ENCODE assay signal across 10 cellular contexts in genomic region chr7:157612009-157612663, GRCh38.
DNase-seq lines count a peak whose midpoint lies in the region; ATAC-seq and TF ChIP-seq lines count a peak whose summit lies in the region.
"Had no signal": no experiment of that assay in that cellular context is flagged by ENCODE, and none has a peak within 500 bp of the region (broad histone marks: within the 10 kb centered on the region; RNA-seq: fewer than 3 reads in every experiment).

No MANE protein-coding gene starts in this region.

- H3K27me3 ChIP-seq in effector memory CD4-positive, alpha-beta T cell (replicated peaks; ENCODE audit: control insufficient read depth, insufficient read depth, low read length, poor library complexity, severe bottlenecking), result no peaks in the 10 kb centered on the region
- H3K27me3 ChIP-seq in rectal smooth muscle tissue (ENCODE audit: control insufficient read depth, insufficient read depth, low read length), result peaks cover 3% of the 10 kb centered on the region
- peaks cover 93% of the 10 kb centered on the region for H3K27me3 ChIP-seq in MM.1S (replicated peaks; ENCODE audit: insufficient read depth, low read length)
- no peaks in the 10 kb centered on the region for H3K27me3 ChIP-seq in smooth muscle cell (ENCODE audit: low read depth)

- no peak for ATAC-seq in HG02973 (IDR thresholded peaks at IDR 0.05; ENCODE audit: unreplicated experiment)

- no peaks in the 10 kb centered on the region for H3K9me2 ChIP-seq in MM.1S (replicated peaks; ENCODE audit: insufficient read depth, low read length)

- H3K27ac ChIP-seq in KOPT-K1 (ENCODE audit: low read depth, low read length, poor library complexity, severe bottlenecking) (peak overlapping the region; percentile 86), rectal smooth muscle tissue (ENCODE audit: low read depth, low read length) (no peak overlapping the region), MM.1S (ENCODE audit: low read length) (no peak overlapping the region), smooth muscle cell (ENCODE audit: low read depth) (no peak overlapping the region)
- H3K27ac ChIP-seq in effector memory CD4-positive, alpha-beta T cell (ENCODE audit: insufficient read depth, low read length, poor library complexity, severe bottlenecking), result peak overlapping the region; percentile 45

- H3K79me2 ChIP-seq in MM.1S (ENCODE audit: low read length) (no peaks in the 10 kb centered on the region), smooth muscle cell (ENCODE audit: low read depth) (no peaks in the 10 kb centered on the region)

- no peak overlapping the region for H3K4me2 ChIP-seq in MM.1S (ENCODE audit: low read depth, low read length)
- no peak overlapping the region for H3K4me2 ChIP-seq in smooth muscle cell

- H3K9me3 ChIP-seq in KOPT-K1 (ENCODE audit: insufficient read depth, low read length, poor library complexity, severe bottlenecking), result no peaks in the 10 kb centered on the region
- H3K9me3 ChIP-seq in effector memory CD4-positive, alpha-beta T cell (ENCODE audit: control insufficient read depth, low read length), result no peaks in the 10 kb centered on the region
- H3K9me3 ChIP-seq in MM.1S (replicated peaks; ENCODE audit: insufficient read depth, low read length), result no peaks in the 10 kb centered on the region
- no peaks in the 10 kb centered on the region for H3K9me3 ChIP-seq in smooth muscle cell (replicated peaks; ENCODE audit: low read depth)

- H3K4me1 ChIP-seq in effector memory CD4-positive, alpha-beta T cell (ENCODE audit: control insufficient read depth, insufficient read depth, low read length, poor library complexity, severe bottlenecking), result peaks cover 10% of the 10 kb centered on the region
- H3K4me1 ChIP-seq in rectal smooth muscle tissue (ENCODE audit: control insufficient read depth, insufficient read depth, low read length) (no peaks in the 10 kb centered on the region), MM.1S (ENCODE audit: low read length) (no peaks in the 10 kb centered on the region), smooth muscle cell (ENCODE audit: low read depth) (no peaks in the 10 kb centered on the region)

- H4K20me1 ChIP-seq in MM.1S (ENCODE audit: insufficient read depth, low read length) (no peaks in the 10 kb centered on the region), smooth muscle cell (ENCODE audit: low read depth) (no peaks in the 10 kb centered on the region)

- TF ChIP-seq CTCF in MM.1S (IDR thresholded peaks at IDR 0.05; ENCODE audit: low read length) (no peak), smooth muscle cell (IDR thresholded peaks at IDR 0.05; ENCODE audit: borderline replicate concordance, insufficient read depth, poor library complexity, severe bottlenecking) (no peak)

- H2AFZ ChIP-seq in MM.1S (ENCODE audit: low read length) (no peak overlapping the region), smooth muscle cell (ENCODE audit: low read depth) (no peak overlapping the region)

- WGBS in smooth muscle cell (ENCODE audit: low lambda C conversion rate), result 90% methylated on average over 33 of the region's 33 CpGs

- H3K9ac ChIP-seq in rectal smooth muscle tissue (ENCODE audit: low read length), result no peak overlapping the region
- no peak overlapping the region for H3K9ac ChIP-seq in MM.1S (ENCODE audit: low read length)
- no peak overlapping the region for H3K9ac ChIP-seq in smooth muscle cell (ENCODE audit: low read depth)

- DNase-seq in COLO668 (lab: John Stamatoyannopoulos, UW; ENCODE audit: unreplicated experiment), result peak; percentile 19
- DNase-seq in effector memory CD4-positive, alpha-beta T cell, result no peak
- DNase-seq in MM.1S, result no peak
- DNase-seq in smooth muscle cell (lab: John Stamatoyannopoulos, UW; ENCODE audit: unreplicated experiment), result no peak
- DNase-seq: DMS79 treated with DMSO at 0.1 percent for 48 hours, kidney glomerular epithelial cell, NCI-H1694 treated with DMSO at 0.1 percent for 48 hours had no signal

- H3K36me3 ChIP-seq in KOPT-K1 (ENCODE audit: insufficient read depth, low read length), result peaks cover 7% of the 10 kb centered on the region; the same call in 1 of the 2 replicates
- H3K36me3 ChIP-seq in effector memory CD4-positive, alpha-beta T cell (ENCODE audit: control insufficient read depth, insufficient read depth, low read length), result no peaks in the 10 kb centered on the region
- H3K36me3 ChIP-seq in rectal smooth muscle tissue (ENCODE audit: control insufficient read depth, insufficient read depth, low read length), result no peaks in the 10 kb centered on the region
- H3K36me3 ChIP-seq in MM.1S (replicated peaks; ENCODE audit: insufficient read depth, low read length), result no peaks in the 10 kb centered on the region
- H3K36me3 ChIP-seq in smooth muscle cell (ENCODE audit: low read depth), result no peaks in the 10 kb centered on the region

- peak overlapping the region; percentile 64 for H3K4me3 ChIP-seq in effector memory CD4-positive, alpha-beta T cell (ENCODE audit: insufficient read depth, low read depth, low read length, poor library complexity, severe bottlenecking)
- H3K4me3 ChIP-seq in rectal smooth muscle tissue (ENCODE audit: low read length), result peak overlapping the region; percentile 67
- H3K4me3 ChIP-seq in MM.1S (ENCODE audit: low read length), result no peak overlapping the region
- H3K4me3 ChIP-seq in smooth muscle cell, result no peak overlapping the region

- no peaks in the 10 kb centered on the region for H3F3A ChIP-seq in MM.1S (ENCODE audit: insufficient read depth, low read length)
- H3F3A ChIP-seq in smooth muscle cell (ENCODE audit: low read depth), result no peaks in the 10 kb centered on the region

Comparison
In these comparisons a context has a peak if more than half of its experiments do, and no peak if none do; other contexts are left out.
1. H3K27ac ChIP-seq: peak in KOPT-K1 (single experiment) and effector memory CD4-positive, alpha-beta T cell (single experiment); none in rectal smooth muscle tissue (single experiment), MM.1S (single experiment) and smooth muscle cell (single experiment).
2. H3K4me3 ChIP-seq: peak in effector memory CD4-positive, alpha-beta T cell (single experiment) and rectal smooth muscle tissue (single experiment); none in MM.1S (single experiment) and smooth muscle cell (single experiment).